ENCODE assay signal across 37 cellular contexts in the genomic region with DNA sequence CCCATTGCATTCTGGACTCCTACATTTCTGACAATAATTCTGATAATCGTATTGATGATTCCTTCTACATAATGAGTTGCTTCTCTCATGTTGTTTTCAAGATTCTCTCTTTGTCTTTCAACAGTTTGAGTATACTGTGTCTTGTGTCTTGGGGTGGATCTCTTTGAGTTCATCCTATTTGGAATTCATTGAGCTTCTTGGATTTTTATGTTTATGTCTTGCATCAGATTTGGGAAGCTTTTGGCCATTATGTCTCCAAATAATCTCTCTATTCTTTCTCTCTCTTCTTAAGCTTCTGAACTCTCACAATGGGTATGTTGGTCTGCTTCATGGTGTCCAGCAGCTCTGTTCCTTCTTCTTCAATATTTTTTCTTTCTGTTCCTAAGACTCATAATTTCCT.
"Had no signal": no experiment of that assay in that cellular context is flagged by ENCODE, and none has a peak within 500 bp of the region (broad histone marks: within the 10 kb centered on the region; RNA-seq: fewer than 3 reads in every experiment).

No MANE protein-coding gene starts in this region.

- DNase-seq: activated effector memory CD4-positive, alpha-beta T cell treated with anti-CD3 and anti-CD28 coated beads, Interleukin-2, amount 50 U/mL, for 16 hours; activated effector memory CD4-positive, alpha-beta T cell treated with Interleukin-2 at 50 U/mL for 16 hours; activated gamma-delta T cell; activated gamma-delta T cell treated with Interleukin-2 at 50 U/mL for 16 hours; activated naive CD4-positive, alpha-beta T cell; activated naive CD4-positive, alpha-beta T cell treated with anti-CD3 and anti-CD28 coated beads for 36 hours; activated naive CD4-positive, alpha-beta T cell treated with anti-CD3 and anti-CD28 coated beads, Interleukin-2, amount 10 ng/mL, durations not matched to agents 7 days and 5 days; activated naive CD4-positive, alpha-beta T cell treated with anti-CD3 and anti-CD28 coated beads, Interleukin-2, amount 50 U/mL, for 16 hours; activated naive CD4-positive, alpha-beta T cell treated with Interleukin-2 at 50 U/mL for 16 hours; activated naive CD8-positive, alpha-beta T cell treated with anti-CD3 and anti-CD28 coated beads for 36 hours; activated naive CD8-positive, alpha-beta T cell treated with anti-CD3 and anti-CD28 coated beads, Interleukin-2, amount 10 ng/mL, durations not matched to agents 7 days and 5 days; activated naive CD8-positive, alpha-beta T cell treated with anti-CD3 and anti-CD28 coated beads, Interleukin-2, amount 50 U/mL, for 24 hours; activated T-cell treated with anti-CD3 and anti-CD28 coated beads, Interleukin-2, amount 50 U/mL, for 1 hour; activated T-cell treated with anti-CD3 and anti-CD28 coated beads, Interleukin-2, amount 50 U/mL, for 24 hours; activated T-cell treated with anti-CD3 and anti-CD28 coated beads, Interleukin-2, amount 50 U/mL, for 4 hours; activated T-cell treated with anti-CD3 and anti-CD28 coated beads, Interleukin-2, amount 50 U/mL, for 48 hours; activated T-cell treated with anti-CD3 and anti-CD28 coated beads, Interleukin-2, amount 50 U/mL, for 72 hours; adrenal gland; amniotic stem cell; anterior cingulate cortex; aorta; body of pancreas; brain microvascular endothelial cell; caudate nucleus; central memory CD4-positive, alpha-beta T cell; cerebellar nuclear complex had no signal

- ATAC-seq: activated naive CD4-positive, alpha-beta T cell treated with anti-CD3 and anti-CD28 coated beads, Interleukin-2, amount 50 U/mL, for 72 hours; activated naive CD8-positive, alpha-beta T cell treated with anti-CD3 and anti-CD28 coated beads, Interleukin-2, amount 50 U/mL, for 24 hours; activated T-cell treated with anti-CD3 and anti-CD28 coated beads, Interleukin-2, amount 50 U/mL, for 4 hours; activated T-cell treated with anti-CD3 and anti-CD28 coated beads, Interleukin-2, amount 50 U/mL, for 72 hours; activated T-helper 17 cell treated with anti-CD3 and anti-CD28 coated beads, Interleukin-2, amount 50 U/mL, for 72 hours; body of pancreas had no signal

- H3K36me3 ChIP-seq: adrenal gland, ascending aorta, brain microvascular endothelial cell, breast epithelium, cardiac muscle cell had no signal

- H3K27me3 ChIP-seq: adrenal gland, ascending aorta, body of pancreas, brain microvascular endothelial cell, breast epithelium, cardiac muscle cell had no signal

- H3K27ac ChIP-seq: adrenal gland, ascending aorta, body of pancreas, brain microvascular endothelial cell, breast epithelium, cardiac muscle cell had no signal

- H3K4me1 Mint-ChIP-seq: activated naive CD4-positive, alpha-beta T cell treated with anti-CD3 and anti-CD28 coated beads, Interleukin-2, amount 10 ng/mL, durations not matched to agents 7 days and 5 days; activated naive CD4-positive, alpha-beta T cell treated with anti-CD3 and anti-CD28 coated beads, Interleukin-2, amount 50 U/mL, for 24 hours; activated naive CD8-positive, alpha-beta T cell treated with anti-CD3 and anti-CD28 coated beads for 36 hours; activated naive CD8-positive, alpha-beta T cell treated with anti-CD3 and anti-CD28 coated beads, Interleukin-2, amount 10 ng/mL, durations not matched to agents 7 days and 5 days; activated naive CD8-positive, alpha-beta T cell treated with anti-CD3 and anti-CD28 coated beads, Interleukin-2, amount 50 U/mL, for 24 hours; activated T-helper 17 cell treated with anti-CD3 and anti-CD28 coated beads, Interleukin-2, amount 50 U/mL, for 72 hours; central memory CD8-positive, alpha-beta T cell had no signal

- H3K4me3 Mint-ChIP-seq: activated naive CD4-positive, alpha-beta T cell treated with anti-CD3 and anti-CD28 coated beads for 36 hours; activated naive CD4-positive, alpha-beta T cell treated with anti-CD3 and anti-CD28 coated beads, Interleukin-2, amount 10 ng/mL, durations not matched to agents 7 days and 5 days; activated naive CD4-positive, alpha-beta T cell treated with anti-CD3 and anti-CD28 coated beads, Interleukin-2, amount 50 U/mL, for 24 hours; activated naive CD8-positive, alpha-beta T cell; activated naive CD8-positive, alpha-beta T cell treated with anti-CD3 and anti-CD28 coated beads for 36 hours; activated naive CD8-positive, alpha-beta T cell treated with anti-CD3 and anti-CD28 coated beads, Interleukin-2, amount 10 ng/mL, durations not matched to agents 7 days and 5 days; activated naive CD8-positive, alpha-beta T cell treated with anti-CD3 and anti-CD28 coated beads, Interleukin-2, amount 50 U/mL, for 24 hours; activated T-cell treated with anti-CD3 and anti-CD28 coated beads, Interleukin-2, amount 50 U/mL, for 24 hours; activated T-cell treated with anti-CD3 and anti-CD28 coated beads, Interleukin-2, amount 50 U/mL, for 4 hours; activated T-cell treated with anti-CD3 and anti-CD28 coated beads, Interleukin-2, amount 50 U/mL, for 72 hours; activated T-helper 1 cell treated with anti-CD3 and anti-CD28 coated beads, Interleukin-12 subunit alpha, Interleukin-12 subunit beta, Interleukin-2, Interleukin-4 antibody, amounts not matched to agents 30 ng/mL and 10 ng/mL and 1 ng/mL, durations not matched to agents 14 hours and 24 hours and 36 hours; activated T-helper 17 cell treated with anti-CD3 and anti-CD28 coated beads, Interleukin-2, amount 50 U/mL, for 72 hours; brain; central memory CD8-positive, alpha-beta T cell had no signal

- H3K27me3 Mint-ChIP-seq: activated naive CD4-positive, alpha-beta T cell treated with anti-CD3 and anti-CD28 coated beads, Interleukin-2, amount 10 ng/mL, durations not matched to agents 7 days and 5 days; activated naive CD4-positive, alpha-beta T cell treated with anti-CD3 and anti-CD28 coated beads, Interleukin-2, amount 50 U/mL, for 24 hours; activated naive CD8-positive, alpha-beta T cell; activated naive CD8-positive, alpha-beta T cell treated with anti-CD3 and anti-CD28 coated beads for 36 hours; activated naive CD8-positive, alpha-beta T cell treated with anti-CD3 and anti-CD28 coated beads, Interleukin-2, amount 10 ng/mL, durations not matched to agents 7 days and 5 days; activated naive CD8-positive, alpha-beta T cell treated with anti-CD3 and anti-CD28 coated beads, Interleukin-2, amount 50 U/mL, for 24 hours; activated T-cell treated with anti-CD3 and anti-CD28 coated beads, Interleukin-2, amount 50 U/mL, for 24 hours; activated T-helper 17 cell treated with anti-CD3 and anti-CD28 coated beads, Interleukin-2, amount 50 U/mL, for 72 hours; brain; central memory CD8-positive, alpha-beta T cell had no signal

- H3K36me3 Mint-ChIP-seq: activated naive CD4-positive, alpha-beta T cell treated with anti-CD3 and anti-CD28 coated beads, Interleukin-2, amount 10 ng/mL, durations not matched to agents 7 days and 5 days; activated naive CD4-positive, alpha-beta T cell treated with anti-CD3 and anti-CD28 coated beads, Interleukin-2, amount 50 U/mL, for 24 hours; activated naive CD8-positive, alpha-beta T cell treated with anti-CD3 and anti-CD28 coated beads for 36 hours; activated naive CD8-positive, alpha-beta T cell treated with anti-CD3 and anti-CD28 coated beads, Interleukin-2, amount 10 ng/mL, durations not matched to agents 7 days and 5 days; brain had no signal

- H3K4me3 ChIP-seq: adrenal gland, ascending aorta, body of pancreas, breast epithelium, cardiac muscle cell had no signal

- H3K27ac Mint-ChIP-seq: activated naive CD4-positive, alpha-beta T cell treated with anti-CD3 and anti-CD28 coated beads for 36 hours; activated naive CD4-positive, alpha-beta T cell treated with anti-CD3 and anti-CD28 coated beads, Interleukin-2, amount 10 ng/mL, durations not matched to agents 7 days and 5 days; activated naive CD4-positive, alpha-beta T cell treated with anti-CD3 and anti-CD28 coated beads, Interleukin-2, amount 50 U/mL, for 24 hours; activated naive CD4-positive, alpha-beta T cell treated with anti-CD3 and anti-CD28 coated beads, Interleukin-2, amount 50 U/mL, for 72 hours; activated naive CD8-positive, alpha-beta T cell; activated naive CD8-positive, alpha-beta T cell treated with anti-CD3 and anti-CD28 coated beads for 36 hours; activated naive CD8-positive, alpha-beta T cell treated with anti-CD3 and anti-CD28 coated beads, Interleukin-2, amount 10 ng/mL, durations not matched to agents 7 days and 5 days; activated naive CD8-positive, alpha-beta T cell treated with anti-CD3 and anti-CD28 coated beads, Interleukin-2, amount 50 U/mL, for 24 hours; activated T-cell treated with anti-CD3 and anti-CD28 coated beads, Interleukin-2, amount 50 U/mL, for 24 hours; activated T-cell treated with anti-CD3 and anti-CD28 coated beads, Interleukin-2, amount 50 U/mL, for 72 hours; activated T-helper 1 cell treated with anti-CD3 and anti-CD28 coated beads, Interleukin-12 subunit alpha, Interleukin-12 subunit beta, Interleukin-2, Interleukin-4 antibody, amounts not matched to agents 30 ng/mL and 10 ng/mL and 1 ng/mL, durations not matched to agents 14 hours and 24 hours and 36 hours; activated T-helper 17 cell treated with anti-CD3 and anti-CD28 coated beads, Interleukin-2, amount 50 U/mL, for 72 hours; activated T-helper 2 cell treated with anti-CD3 and anti-CD28 coated beads, Interferon-gamma antibody, Interleukin-2, Interleukin-4, amounts not matched to agents 10 μg/mL and 5 μg/mL and 100 μg/mL, durations not matched to agents 14 hours and 24 hours and 36 hours; brain had no signal

- H3K4me1 ChIP-seq: adrenal gland, ascending aorta, body of pancreas, breast epithelium had no signal
